ENCODE assay signal across 10 cellular contexts in the genomic region with DNA sequence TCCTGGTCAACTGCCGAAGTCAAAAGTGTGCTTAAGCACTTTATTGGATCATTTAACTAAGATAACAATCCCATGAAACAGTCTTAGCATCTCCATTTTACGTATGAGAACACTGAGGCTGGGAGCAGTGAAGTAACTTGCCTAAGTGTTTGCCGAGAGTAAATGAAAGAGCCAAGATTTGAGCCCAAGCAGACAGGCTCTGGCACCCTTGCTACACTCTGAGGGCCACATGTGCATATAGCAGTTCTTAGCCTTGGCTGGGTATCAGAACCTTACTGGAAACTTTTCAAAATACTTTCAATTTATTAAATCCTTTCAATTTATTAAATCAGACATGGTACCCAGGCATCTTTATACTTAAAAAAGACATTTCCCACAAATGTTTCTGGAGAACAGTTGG.
DNase-seq lines count a peak whose midpoint lies in the region; ATAC-seq and TF ChIP-seq lines count a peak whose summit lies in the region.
"Had no signal": no experiment of that assay in that cellular context is flagged by ENCODE, and none has a peak within 500 bp of the region (broad histone marks: within the 10 kb centered on the region; RNA-seq: fewer than 3 reads in every experiment).

No MANE protein-coding gene starts in this region.

- H3K4me1 Mint-ChIP-seq in activated naive CD4-positive, alpha-beta T cell treated with anti-CD3 and anti-CD28 coated beads, Interleukin-2, amount 50 U/mL, for 24 hours, result peaks cover 43% of the 10 kb centered on the region

- H3K4me2 ChIP-seq in Loucy (ENCODE audit: low read depth, low read length, poor library complexity, severe bottlenecking), result peak overlapping the region; percentile 65

- H3K4me1 ChIP-seq in Loucy (ENCODE audit: insufficient read depth, low read length, poor library complexity, severe bottlenecking) (peaks cover 14% of the 10 kb centered on the region), endocrine pancreas (ENCODE audit: control insufficient read depth, insufficient read depth, low read length) (no peaks in the 10 kb centered on the region), stomach smooth muscle (ENCODE audit: control insufficient read depth, insufficient read depth, low read length) (peaks cover 30% of the 10 kb centered on the region)

- no peaks in the 10 kb centered on the region for H3K27me3 Mint-ChIP-seq in activated naive CD4-positive, alpha-beta T cell treated with anti-CD3 and anti-CD28 coated beads, Interleukin-2, amount 50 U/mL, for 24 hours

- H3K9me2 ChIP-seq in Loucy (replicated peaks; ENCODE audit: low read depth, low read length), result no peaks in the 10 kb centered on the region

- no peaks in the 10 kb centered on the region for H3K79me2 ChIP-seq in Loucy (ENCODE audit: insufficient read depth, low read length)

- H3K9ac ChIP-seq in Loucy (ENCODE audit: low read depth, low read length, poor library complexity, severe bottlenecking) (peak overlapping the region; percentile 44), endocrine pancreas (ENCODE audit: control insufficient read depth, insufficient read depth, low read length) (no peak overlapping the region), stomach smooth muscle (ENCODE audit: low read length in 2 of 2) (no peak overlapping the region)

- POLR2A ChIA-PET in HEK293T (lab: Yijun Ruan, JAX), result no interaction called here

- CTCF ChIA-PET in HEK293T (lab: Yijun Ruan, JAX), result interaction anchor here (0.6 kb wide), 1 partner anchor 508 kb away, joined by 3 read pairs; no protein-coding TSS in a partner anchor

- no peak for TF ChIP-seq CTCF in Loucy (conservative IDR thresholded peaks at IDR 0.05; ENCODE audit: low read length)
- no peak for TF ChIP-seq CTCF in omental fat pad (IDR thresholded peaks at IDR 0.05)

- DNase-seq in activated naive CD4-positive, alpha-beta T cell treated with Interleukin-2 at 50 U/mL for 16 hours, result no peak
- DNase-seq in HEK293T (ENCODE audit: extremely low spot score) (no peak), omental fat pad (ENCODE audit: low spot score) (no peak)
- DNase-seq: dorsolateral prefrontal cortex, kidney glomerular epithelial cell had no signal

- H3K4me3 Mint-ChIP-seq in activated naive CD4-positive, alpha-beta T cell treated with anti-CD3 and anti-CD28 coated beads, Interleukin-2, amount 50 U/mL, for 24 hours, result peak overlapping the region; percentile 85

- ATAC-seq in HG03565 (IDR thresholded peaks at IDR 0.05; ENCODE audit: unreplicated experiment) (no peak), omental fat pad (ENCODE audit: low FRiP score) (no peak)

- H3K36me3 Mint-ChIP-seq in activated naive CD4-positive, alpha-beta T cell treated with anti-CD3 and anti-CD28 coated beads, Interleukin-2, amount 50 U/mL, for 24 hours, result peaks cover 12% of the 10 kb centered on the region

- H3K9me3 Mint-ChIP-seq in activated naive CD4-positive, alpha-beta T cell treated with anti-CD3 and anti-CD28 coated beads, Interleukin-2, amount 50 U/mL, for 24 hours, result no peaks in the 10 kb centered on the region

- peak overlapping the region; percentile 69 for H3K4me3 ChIP-seq in Loucy (ENCODE audit: low read length, poor library complexity, severe bottlenecking)
- peak overlapping the region; percentile 76 for H3K4me3 ChIP-seq in endocrine pancreas (ENCODE audit: control insufficient read depth, insufficient read depth, low read length)
- H3K4me3 ChIP-seq in stomach smooth muscle (ENCODE audit: low read length in 2 of 2), result peak overlapping the region in 1 of 2 donors; percentile 13

- no peaks in the 10 kb centered on the region for H4K20me1 ChIP-seq in Loucy (ENCODE audit: insufficient read depth, low read length, poor library complexity, severe bottlenecking)

- H3K36me3 ChIP-seq in Loucy (ENCODE audit: insufficient read depth, low read length) (no peaks in the 10 kb centered on the region), endocrine pancreas (ENCODE audit: control insufficient read depth, insufficient read depth, low read length) (no peaks in the 10 kb centered on the region), stomach smooth muscle (ENCODE audit: control insufficient read depth in 2 of 2, insufficient read depth in 2 of 2, low read length in 2 of 2) (no peaks in the 10 kb centered on the region)

- peak overlapping the region; percentile 69 for H2AFZ ChIP-seq in Loucy (ENCODE audit: low read length)

- H3F3A ChIP-seq in Loucy (ENCODE audit: low read depth), result no peaks in the 10 kb centered on the region

- no peaks in the 10 kb centered on the region for H3K9me3 ChIP-seq in Loucy (ENCODE audit: insufficient read depth, low read depth, low read length)
- no peaks in the 10 kb centered on the region for H3K9me3 ChIP-seq in endocrine pancreas (ENCODE audit: control insufficient read depth, low read length)
- no peaks in the 10 kb centered on the region for H3K9me3 ChIP-seq in stomach smooth muscle (ENCODE audit: control insufficient read depth in 2 of 2, low read length in 2 of 2)

- H3K27ac ChIP-seq in stomach smooth muscle (ENCODE audit: low read length), result peak overlapping the region; percentile 66

- no peak overlapping the region for H3K27ac Mint-ChIP-seq in activated naive CD4-positive, alpha-beta T cell treated with anti-CD3 and anti-CD28 coated beads, Interleukin-2, amount 50 U/mL, for 24 hours

- H3K27me3 ChIP-seq in Loucy (ENCODE audit: insufficient read depth, low read length, poor library complexity, severe bottlenecking) (no peaks in the 10 kb centered on the region), endocrine pancreas (ENCODE audit: control insufficient read depth, insufficient read depth, low read length) (no peaks in the 10 kb centered on the region), stomach smooth muscle (ENCODE audit: control insufficient read depth in 1 of 2, insufficient read depth in 2 of 2, low read length in 2 of 2) (no peaks in the 10 kb centered on the region)
- H3K27me3 ChIP-seq: dorsolateral prefrontal cortex had no signal

TF ChIP-seq in HEK293T, 16 proteins besides CTCF, POLR2A, EP300 and RAD21:
- TF ChIP-seq FOXM1 (IDR thresholded peaks at IDR 0.05; ENCODE audit: borderline replicate concordance), result no peak
- no peak for TF ChIP-seq FOXA1 (IDR thresholded peaks at IDR 0.05)
- no peak for TF ChIP-seq ELF4 (IDR thresholded peaks at IDR 0.05)
